ENCODE assay signal across 2 cellular contexts in genomic region chr16:69190046-69190588, GRCh38.
TF ChIP-seq lines count a peak whose summit lies in the region.

No MANE protein-coding gene starts in this region.

TF ChIP-seq in HepG2, 621 proteins besides CTCF, POLR2A, EP300 and RAD21:
- TF ChIP-seq NFE2 (CRISPR knock-in tag; IDR thresholded peaks at IDR 0.05) = peak; percentile 16; the same call in 1 of the 2 replicates
- no peak for TF ChIP-seq ATF1 (CRISPR knock-in tag; IDR thresholded peaks at IDR 0.05)
- TF ChIP-seq SRSF9 (IDR thresholded peaks at IDR 0.05; ENCODE audit: borderline replicate concordance, insufficient read depth, low read depth, low read length, poor library complexity, severe bottlenecking) = no peak

TF ChIP-seq in WTC11, 78 proteins besides CTCF, POLR2A, EP300 and RAD21:
- no peak for TF ChIP-seq TCF7 (CRISPR knock-in tag; IDR thresholded peaks at IDR 0.05; ENCODE audit: low read depth)
- no peak for TF ChIP-seq SMAD4 (CRISPR knock-in tag; IDR thresholded peaks at IDR 0.05)
- TF ChIP-seq TEAD1 (CRISPR knock-in tag; IDR thresholded peaks at IDR 0.05) = no peak
- TF ChIP-seq USF2 (CRISPR knock-in tag; IDR thresholded peaks at IDR 0.05) = no peak
- no peak for TF ChIP-seq ZNF219 (CRISPR knock-in tag; IDR thresholded peaks at IDR 0.05; ENCODE audit: borderline replicate concordance)
- no peak for TF ChIP-seq ELF4 (CRISPR knock-in tag; IDR thresholded peaks at IDR 0.05; ENCODE audit: low read depth)
- TF ChIP-seq GABPB1 (CRISPR knock-in tag; IDR thresholded peaks at IDR 0.05) = no peak
- TF ChIP-seq NR1H2 (CRISPR knock-in tag; IDR thresholded peaks at IDR 0.05) = no peak
- TF ChIP-seq ZNF512 (CRISPR knock-in tag; IDR thresholded peaks at IDR 0.05; ENCODE audit: borderline replicate concordance) = no peak
TF ChIP-seq in WTC11: peak in this region for 0.
